ENCODE assay signal across 8 cellular contexts in the genomic region with DNA sequence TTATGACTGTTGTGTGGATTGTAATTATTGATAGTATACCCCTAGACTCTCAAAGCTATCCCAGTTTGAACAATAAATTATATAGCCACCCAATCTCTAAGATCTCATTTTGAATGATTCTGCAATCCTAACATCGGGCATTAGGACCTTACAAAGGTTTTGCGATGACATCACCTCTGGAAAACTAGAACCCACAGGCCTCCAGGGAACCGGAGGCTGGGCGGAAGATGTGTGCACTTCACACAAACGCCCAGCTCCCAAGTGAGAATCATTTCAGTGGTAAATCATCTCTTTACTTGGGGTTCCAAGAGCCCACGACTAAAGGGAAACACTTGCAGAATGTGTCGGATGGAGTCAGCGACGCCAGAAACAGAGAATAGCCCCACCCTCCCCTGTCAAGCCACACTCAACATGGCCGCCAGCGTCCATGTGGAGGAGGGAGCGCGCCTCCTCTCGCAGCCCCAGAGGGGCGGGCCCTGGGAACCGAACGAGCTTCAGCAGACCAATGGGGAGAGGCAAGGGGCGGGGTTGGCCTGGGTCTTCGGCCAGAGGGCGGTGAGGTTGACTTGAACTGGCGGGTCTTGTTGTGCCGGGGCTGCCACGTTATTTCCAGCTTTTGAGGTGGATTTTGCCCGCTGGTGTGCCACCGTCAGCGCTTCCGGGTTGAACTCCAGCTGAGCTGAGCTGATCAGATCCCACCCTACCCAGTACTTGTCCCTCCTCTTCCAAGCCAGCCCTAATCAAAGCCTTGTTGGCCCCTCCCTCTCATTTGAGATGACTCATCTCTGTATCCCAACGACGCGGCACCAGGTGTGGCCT. TPM values are rescaled to one million over a fixed set of nuclear protein-coding genes. Genes with fewer than 3 reads are reported as not detected.
DNase-seq lines count a peak whose midpoint lies in the region; ATAC-seq, FAIRE-seq and TF ChIP-seq lines count a peak whose summit lies in the region.

No MANE protein-coding gene starts in this region.

- H3K27me3 ChIP-seq in adipocyte (replicated peaks; ENCODE audit: control insufficient read depth, insufficient read depth, low read length) (no peaks in the 10 kb centered on the region), cardiac muscle cell (no peaks in the 10 kb centered on the region), parathyroid adenoma (ENCODE audit: control insufficient read depth, insufficient read depth, low read length) (no peaks in the 10 kb centered on the region), tibial nerve (no peaks in the 10 kb centered on the region)

- no peaks in the 10 kb centered on the region for H3K9me3 ChIP-seq in adipocyte (ENCODE audit: control insufficient read depth, low read length)
- H3K9me3 ChIP-seq in cardiac muscle cell (ENCODE audit: low read depth): no peaks in the 10 kb centered on the region
- H3K9me3 ChIP-seq in parathyroid adenoma (ENCODE audit: control insufficient read depth, low read length): no peaks in the 10 kb centered on the region
- H3K9me3 ChIP-seq in tibial nerve: no peaks in the 10 kb centered on the region

- H3K4me2 ChIP-seq in parathyroid adenoma (ENCODE audit: low read length): peak overlapping the region; percentile 83

- H3K4me3 ChIP-seq in adipocyte (ENCODE audit: low read length) (peak overlapping the region; percentile 88), cardiac muscle cell (peak overlapping the region; percentile 52), parathyroid adenoma (ENCODE audit: low read depth, low read length) (peak overlapping the region; percentile 69), tibial nerve (peak overlapping the region; percentile 39 to 65 (median 58))

- TF ChIP-seq CTCF in cardiac muscle cell (IDR thresholded peaks at IDR 0.05; ENCODE audit: low read depth, low read length): no peak
- TF ChIP-seq CTCF in parathyroid adenoma (IDR thresholded peaks at IDR 0.05): no peak
- peak in 1 of 5 experiments; percentile 47 for TF ChIP-seq CTCF in tibial nerve (IDR thresholded peaks at IDR 0.05)

- peak; percentile 99 for ATAC-seq in HG02798 (IDR thresholded peaks at IDR 0.05; ENCODE audit: poor library complexity, unreplicated experiment)

- peak overlapping the region; percentile 98 for H2AFZ ChIP-seq in parathyroid adenoma

- TF ChIP-seq POLR2A in GM12891 (IDR thresholded peaks at IDR 0.05; ENCODE audit: low read depth, low read length) (peak; percentile 56), tibial nerve (IDR thresholded peaks at IDR 0.05) (peak in 1 of 2 donors; percentile 61)

- H3K79me2 ChIP-seq in parathyroid adenoma: no peaks in the 10 kb centered on the region

- FAIRE-seq in GM12891 (lab: Jason Lieb, UNC): peak; percentile 95

- H3K4me1 ChIP-seq in adipocyte (ENCODE audit: control insufficient read depth, insufficient read depth, low read length) (peaks cover 4% of the 10 kb centered on the region), cardiac muscle cell (ENCODE audit: low read depth) (no peaks in the 10 kb centered on the region), parathyroid adenoma (no peaks in the 10 kb centered on the region), tibial nerve (peaks cover 0 to 10% (median 2%) of the 10 kb centered on the region in 4 donors)

- H3K9ac ChIP-seq in adipocyte (ENCODE audit: low read length) (peak overlapping the region; percentile 92), parathyroid adenoma (peak overlapping the region; percentile 14)

- WGBS in tibial nerve, 2 donors: 0 to 1% methylated on average over 30 of the region's 30 CpGs

- TF ChIP-seq EP300 in tibial nerve (IDR thresholded peaks at IDR 0.05): peak; percentile 70 to 99

- no peaks in the 10 kb centered on the region for H3K36me3 ChIP-seq in adipocyte (ENCODE audit: control insufficient read depth, insufficient read depth, low read length, severe bottlenecking)
- H3K36me3 ChIP-seq in cardiac muscle cell: no peaks in the 10 kb centered on the region
- H3K36me3 ChIP-seq in parathyroid adenoma (ENCODE audit: control insufficient read depth, insufficient read depth, low read length): no peaks in the 10 kb centered on the region
- H3K36me3 ChIP-seq in tibial nerve: no peaks in the 10 kb centered on the region

- DNase-seq in GM12891 (ENCODE audit: insufficient read length, low spot score) (peak; percentile 87), NCI-H1417 treated with DMSO at 0.1 percent for 48 hours (lab: John Stamatoyannopoulos, UW) (peak; percentile 97), SW 1271 (lab: John Stamatoyannopoulos, UW) (peak; percentile 98 to 99), adipocyte (ENCODE audit: low read depth) (peak; percentile 99), cardiac muscle cell (ENCODE audit: low read depth in 1 of 2, low spot score in 1 of 2) (peak; percentile 99), tibial nerve (ENCODE audit: low spot score in 2 of 2) (peak; percentile 95)

- peak overlapping the region; percentile 86 for H3K27ac ChIP-seq in cardiac muscle cell
- peak overlapping the region; percentile 92 for H3K27ac ChIP-seq in parathyroid adenoma
- H3K27ac ChIP-seq in tibial nerve: peak overlapping the region; percentile 86 to 96 (median 90)

TF ChIP-seq in GM12891, 5 proteins besides CTCF, POLR2A, EP300 and RAD21:
- TF ChIP-seq POLR2AphosphoS5 (IDR thresholded peaks at IDR 0.05; ENCODE audit: low read depth, low read length) (peak; percentile 86), POU2F2 (IDR thresholded peaks at IDR 0.05; ENCODE audit: low read depth, low read length) (0 out of 2 replicates have a peak, but pooled peaks have one; percentile 28), PAX5 (IDR thresholded peaks at IDR 0.05; ENCODE audit: insufficient read depth, low read length, severe bottlenecking) (no peak), SPI1 (IDR thresholded peaks at IDR 0.05; ENCODE audit: low read depth, low read length) (no peak), TAF1 (IDR thresholded peaks at IDR 0.05; ENCODE audit: low read depth, low read length) (peak; percentile 69; the same call in 1 of the 2 replicates)

RNA-seq across cellular contexts. Expression of gene MRPL48, which starts 8.4 kb away (rescaled TPM):
- polyA plus RNA-seq in GM12891 (2012; ENCODE audit: low read depth, missing spikeins): 59.0 TPM
- total RNA-seq in cardiac muscle cell (18.2 and 32.0 TPM in 2 replicates), tibial nerve (10 to 100 TPM in 3 of 4 donors, 1 to 10 TPM in 1; 4.3 to 25.3 (median 21.1) TPM)
- polyA plus RNA-seq in cardiac muscle cell: 65.9 and 72.9 TPM in 2 replicates

RNA-seq across cellular contexts. Expression of gene RAB6A, which starts 18.4 kb away (rescaled TPM):
- polyA plus RNA-seq in GM12891 (2012; ENCODE audit: low read depth, missing spikeins): 21.8 TPM
- 173 and 218 TPM in 2 replicates for total RNA-seq in cardiac muscle cell
- polyA plus RNA-seq in cardiac muscle cell: 110 and 119 TPM in 2 replicates
- 100 to 1,000 TPM; 183 to 254 (median 234) TPM for total RNA-seq in tibial nerve

Comparison
In these comparisons a context has a peak if more than half of its experiments do, and no peak if none do; other contexts are left out.
1. Peak in every context shown above with its lines: DNase-seq, ATAC-seq, H3K4me3 ChIP-seq and H3K27ac ChIP-seq.